Comparison of ENCODE assay signal across 10 cellular contexts in the genomic region with DNA sequence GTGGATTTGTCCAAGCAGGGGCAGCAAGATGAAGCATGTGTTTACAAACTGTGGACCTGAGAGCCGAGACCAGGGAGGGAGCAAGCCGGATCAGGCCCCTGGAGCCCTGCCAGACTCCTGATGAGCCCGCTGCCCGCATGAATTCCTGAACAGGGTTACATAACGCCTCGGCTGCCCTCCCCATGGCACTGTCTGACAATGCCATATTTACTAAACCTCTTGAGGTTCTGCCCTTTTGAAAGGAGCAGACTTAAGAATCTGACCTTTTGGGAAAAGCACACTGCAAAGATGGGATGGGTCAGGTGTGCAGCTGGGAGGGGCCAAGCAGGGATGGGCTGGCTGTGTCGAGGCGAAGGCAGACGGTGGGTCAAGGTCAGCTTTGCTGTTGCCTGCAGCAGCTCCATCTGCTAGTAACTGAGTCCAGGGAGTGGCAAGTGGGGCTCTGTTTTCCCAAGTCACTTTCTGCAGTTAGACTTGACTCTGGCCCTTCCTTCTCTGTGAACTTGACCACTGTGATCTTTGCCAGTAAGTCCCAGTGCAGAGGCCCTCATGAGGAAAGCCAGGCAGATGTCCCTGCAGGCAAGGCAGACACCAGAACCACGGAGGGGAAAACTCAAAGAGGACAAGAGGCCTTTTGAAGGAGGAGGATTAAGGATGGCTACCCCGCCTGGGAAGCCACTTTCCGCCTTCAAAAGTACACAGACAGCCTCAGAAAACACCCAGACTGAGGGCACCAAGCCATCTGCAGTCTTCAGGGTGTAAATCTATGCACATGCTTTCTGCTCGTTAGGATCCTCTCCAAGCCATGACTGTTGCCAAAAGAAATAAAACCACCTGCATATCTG.
DNase-seq lines count a peak whose midpoint lies in the region; ATAC-seq, FAIRE-seq and TF ChIP-seq lines count a peak whose summit lies in the region.
"Had no signal": no experiment of that assay in that cellular context is flagged by ENCODE, and none has a peak within 500 bp of the region (broad histone marks: within the 10 kb centered on the region; RNA-seq: fewer than 3 reads in every experiment).

No MANE protein-coding gene starts in this region.

- H3K36me3 ChIP-seq in RWPE2 (ENCODE audit: low read depth) (peaks cover 26% of the 10 kb centered on the region), osteoblast (ENCODE audit: insufficient read depth, low read length) (peaks cover 38% of the 10 kb centered on the region)
- H3K36me3 ChIP-seq in CD8-positive, alpha-beta memory T cell (ENCODE audit: insufficient read depth, low read length): no peaks in the 10 kb centered on the region

- no peak for FAIRE-seq in D721Med (lab: Jason Lieb, UNC)

- peak; percentile 83 for ATAC-seq in RWPE2 (ENCODE audit: low read depth)

- CTCF ChIA-PET in CD8-positive, alpha-beta memory T cell (lab: Charles Lee): no interaction called here

- H3K9me3 ChIP-seq in RWPE2 (ENCODE audit: severe bottlenecking) (no peaks in the 10 kb centered on the region), osteoblast (ENCODE audit: low read depth, low read length) (no peaks in the 10 kb centered on the region)
- no peaks in the 10 kb centered on the region for H3K9me3 ChIP-seq in CD8-positive, alpha-beta memory T cell (ENCODE audit: low read length)

- DNase-seq in AG08396 (ENCODE audit: low spot score) (peak; percentile 58), RWPE2 (ENCODE audit: low spot score) (peak; percentile 88), fibroblast of villous mesenchyme (ENCODE audit: low read depth) (peak; percentile 80), osteoblast (ENCODE audit: insufficient read length, low spot score, missing footprints) (peak; percentile 65), D721Med (ENCODE audit: insufficient read length, low spot score) (no peak), HCEC 1CT (no peak)
- DNase-seq in effector CD4-positive, alpha-beta T cell: no peak
- no peak for DNase-seq in CD8-positive, alpha-beta memory T cell

- POLR2A ChIA-PET in CD8-positive, alpha-beta memory T cell (lab: Charles Lee): no interaction called here

- H3K4me3 ChIP-seq in RWPE2 (ENCODE audit: severe bottlenecking): no peak overlapping the region
- no peak overlapping the region for H3K4me3 ChIP-seq in fibroblast of villous mesenchyme (ENCODE audit: low read depth, low read length)
- H3K4me3 ChIP-seq in osteoblast (ENCODE audit: insufficient read depth, low read length): no peak overlapping the region
- no peak overlapping the region for H3K4me3 ChIP-seq in CD8-positive, alpha-beta memory T cell (ENCODE audit: low read length)

- H3K9me3 Mint-ChIP-seq in CD8-positive, alpha-beta memory T cell: peaks cover 0 to 2% (median 0%) of the 10 kb centered on the region in 5 donors
- H3K9me3 Mint-ChIP-seq: neural crest cell had no signal

- peak overlapping the region; percentile 20 for H3K4me2 ChIP-seq in osteoblast (ENCODE audit: insufficient read depth, low read length)

- TF ChIP-seq CTCF in RWPE2 (IDR thresholded peaks at IDR 0.05; ENCODE audit: poor library complexity, severe bottlenecking) (no peak), fibroblast of villous mesenchyme (IDR thresholded peaks at IDR 0.05; ENCODE audit: insufficient read depth, low read depth, low read length) (no peak), osteoblast (IDR thresholded peaks at IDR 0.05; ENCODE audit: extremely low read depth, low read depth, low read length) (no peak), D721Med (IDR thresholded peaks at IDR 0.05; ENCODE audit: insufficient read depth, missing control alignments) (no peak)

- H3K27ac ChIP-seq in RWPE2 (ENCODE audit: poor library complexity, severe bottlenecking): peak overlapping the region; percentile 32
- H3K27ac ChIP-seq in osteoblast (ENCODE audit: low read depth, low read length): peak overlapping the region; percentile 44
- H3K27ac ChIP-seq in CD8-positive, alpha-beta memory T cell (ENCODE audit: low read depth, low read length): no peak overlapping the region

- H3K4me1 Mint-ChIP-seq in CD8-positive, alpha-beta memory T cell: no peaks in the 10 kb centered on the region
- H3K4me1 Mint-ChIP-seq: B cell had no signal

- H3K27me3 Mint-ChIP-seq in CD8-positive, alpha-beta memory T cell: peaks cover 0 to 3% of the 10 kb centered on the region in 2 donors
- H3K27me3 Mint-ChIP-seq: B cell had no signal

- peaks cover 47% of the 10 kb centered on the region for H4K20me1 ChIP-seq in osteoblast (ENCODE audit: insufficient read depth, low read length)

- H3K4me3 Mint-ChIP-seq in CD8-positive, alpha-beta memory T cell: no peak overlapping the region
- H3K4me3 Mint-ChIP-seq: B cell, neural crest cell had no signal

- H3K36me3 Mint-ChIP-seq in CD8-positive, alpha-beta memory T cell: no peaks in the 10 kb centered on the region

- H3K27me3 ChIP-seq in RWPE2 (ENCODE audit: insufficient read depth, poor library complexity, severe bottlenecking): no peaks in the 10 kb centered on the region
- H3K27me3 ChIP-seq in osteoblast (ENCODE audit: insufficient read depth, low read length): no peaks in the 10 kb centered on the region
- no peaks in the 10 kb centered on the region for H3K27me3 ChIP-seq in CD8-positive, alpha-beta memory T cell (ENCODE audit: insufficient read depth, low read length, poor library complexity, severe bottlenecking)

- H3K4me1 ChIP-seq in RWPE2 (ENCODE audit: insufficient read depth, poor library complexity, severe bottlenecking) (peaks cover 19% of the 10 kb centered on the region), osteoblast (ENCODE audit: insufficient read depth, low read length) (peaks cover 39% of the 10 kb centered on the region)
- no peaks in the 10 kb centered on the region for H3K4me1 ChIP-seq in CD8-positive, alpha-beta memory T cell (ENCODE audit: insufficient read depth, low read length)

- no peaks in the 10 kb centered on the region for H3K79me2 ChIP-seq in osteoblast (ENCODE audit: insufficient read depth, low read length)

- H2AFZ ChIP-seq in osteoblast (ENCODE audit: low read length): no peak overlapping the region

- H3K27ac Mint-ChIP-seq in CD8-positive, alpha-beta memory T cell: no peak overlapping the region
- H3K27ac Mint-ChIP-seq: B cell had no signal

Comparison
In these comparisons a context has a peak if more than half of its experiments do, and no peak if none do; other contexts are left out.
1. DNase-seq: peak in AG08396 (single experiment), RWPE2 (single experiment), fibroblast of villous mesenchyme (single experiment) and osteoblast (single experiment); none in D721Med (single experiment), HCEC 1CT (single experiment), effector CD4-positive, alpha-beta T cell (single experiment) and CD8-positive, alpha-beta memory T cell (0 of 5).